ENCODE assay signal across 9 cellular contexts in genomic region chr18:49016648-49017539, GRCh38.
DNase-seq lines count a peak whose midpoint lies in the region; ATAC-seq and TF ChIP-seq lines count a peak whose summit lies in the region.
"Had no signal": no experiment of that assay in that cellular context is flagged by ENCODE, and none has a peak within 500 bp of the region (broad histone marks: within the 10 kb centered on the region; RNA-seq: fewer than 3 reads in every experiment).

No MANE protein-coding gene starts in this region.

- no peaks in the 10 kb centered on the region for H3K36me3 Mint-ChIP-seq in osteocyte (ENCODE audit: unreplicated experiment)
- H3K36me3 Mint-ChIP-seq: T-cell had no signal

- no peak overlapping the region for H3K4me3 ChIP-seq in epithelial cell of esophagus (ENCODE audit: low read length)

- H3K4me1 Mint-ChIP-seq in osteocyte (ENCODE audit: unreplicated experiment) = peaks cover 35% of the 10 kb centered on the region
- H3K4me1 Mint-ChIP-seq: T-cell had no signal

- H3K9me3 Mint-ChIP-seq in osteocyte (ENCODE audit: unreplicated experiment) = no peaks in the 10 kb centered on the region
- H3K9me3 Mint-ChIP-seq: T-cell had no signal

- TF ChIP-seq CTCF in epithelial cell of esophagus (IDR thresholded peaks at IDR 0.05; ENCODE audit: insufficient read depth, low read depth, low read length, missing control alignments) (peak; percentile 2), osteocyte (IDR thresholded peaks at IDR 0.05) (no peak)

- peak overlapping the region; percentile 79 for H3K27ac Mint-ChIP-seq in osteocyte (ENCODE audit: unreplicated experiment)
- H3K27ac Mint-ChIP-seq: T-cell had no signal

- H3K27me3 Mint-ChIP-seq in osteocyte (ENCODE audit: unreplicated experiment) = no peaks in the 10 kb centered on the region
- H3K27me3 Mint-ChIP-seq: T-cell had no signal

- DNase-seq in Daoy (ENCODE audit: low read depth) = peak; percentile 94
- peak; percentile 62 for DNase-seq in NCI-H2227 (lab: John Stamatoyannopoulos, UW; ENCODE audit: unreplicated experiment)
- DNase-seq in epithelial cell of esophagus (ENCODE audit: low read depth) = peak; percentile 88
- DNase-seq in osteocyte (ENCODE audit: extremely low spot score, unreplicated experiment) = peak; percentile 86
- DNase-seq in T-helper 2 cell = no peak
- DNase-seq in KG1 (lab: John Stamatoyannopoulos, UW) = no peak

- no peak overlapping the region for H3K4me3 Mint-ChIP-seq in osteocyte (ENCODE audit: unreplicated experiment)
- H3K4me3 Mint-ChIP-seq: T-cell had no signal

- no peak for ATAC-seq in HG03432 (IDR thresholded peaks at IDR 0.05; ENCODE audit: unreplicated experiment)
- ATAC-seq in GM21447 (IDR thresholded peaks at IDR 0.05; ENCODE audit: unreplicated experiment) = no peak
- ATAC-seq: T-cell had no signal

Comparison
In these comparisons a context has a peak if more than half of its experiments do, and no peak if none do; other contexts are left out.
1. DNase-seq: peak in Daoy (single experiment), NCI-H2227 (single experiment), epithelial cell of esophagus (single experiment) and osteocyte (single experiment); none in T-helper 2 cell (0 of 5) and KG1 (single experiment).